7 cellular contexts compared by ENCODE assay signal in genomic region chr21:8229366-8230150, GRCh38.
DNase-seq lines count a peak whose midpoint lies in the region; ATAC-seq and TF ChIP-seq lines count a peak whose summit lies in the region.
"Not testable (repeated sequence)": the region's sequence is repeated elsewhere in the genome, so short reads cannot be mapped to it uniquely, and the experiment has no call there.

No MANE protein-coding gene starts in this region.

- not testable (repeated sequence) for H3K27me3 ChIP-seq in Panc1 (ENCODE audit: control insufficient read depth, insufficient read depth, low read length); body of pancreas; psoas muscle (ENCODE audit: insufficient read depth in 3 of 3, low read length in 2 of 3)

- intact Hi-C loops in Panc1 (cut with micrococcal nuclease; ENCODE audit: unreplicated experiment); body of pancreas (cut with DNase I); left colon (cut with DNase I, micrococcal nuclease); psoas muscle (cut with DNase I): not testable (repeated sequence)

- no CpG with 5 or more reads among the region's 5 CpGs for WGBS in body of pancreas, 2 donors
- no CpG with 5 or more reads among the region's 5 CpGs for WGBS in psoas muscle, 3 donors

- H3K9me3 ChIP-seq in HEK293 (ENCODE audit: control insufficient read depth, insufficient read depth, low read depth, low read length); Panc1 (ENCODE audit: control insufficient read depth, insufficient read depth, low read depth, low read length); body of pancreas; psoas muscle: not testable (repeated sequence)

- not testable (repeated sequence) for TF ChIP-seq CTCF in HEK293 (tag by site-specific recombination; IDR thresholded peaks at IDR 0.05); body of pancreas (IDR thresholded peaks at IDR 0.05); psoas muscle (IDR thresholded peaks at IDR 0.05)
- TF ChIP-seq CTCF in Panc1 (IDR thresholded peaks at IDR 0.05) = peak; percentile 23; the same call in 1 of the 2 replicates

- not testable (repeated sequence) for DNase-seq in Panc1 (ENCODE audit: low read depth, low spot score); body of pancreas; left colon; psoas muscle

- CTCF ChIA-PET in HEK293 (lab: Yijun Ruan, JAX); Panc1 (lab: Charles Lee): not testable (repeated sequence)

- H3K4me3 ChIP-seq in HEK293 (ENCODE audit: low read depth, low read length); Panc1 (ENCODE audit: low read depth in 2 of 2, low read length in 2 of 2); body of pancreas; psoas muscle: not testable (repeated sequence)

- POLR2A ChIA-PET in HEK293 (lab: Yijun Ruan, JAX); Panc1 (lab: Charles Lee): not testable (repeated sequence)

- not testable (repeated sequence) for H3K27ac ChIP-seq in HEK293 (ENCODE audit: extremely low read depth, low read depth, low read length); Panc1 (ENCODE audit: low read length); body of pancreas; psoas muscle

- in situ Hi-C loops in Panc1 (cut with HindIII; ENCODE audit: low pct_unique_long_range_greater_than_20kb, low sequenced_read_pairs) = not testable (repeated sequence)

- not testable (repeated sequence) for TF ChIP-seq POLR2A in body of pancreas (IDR thresholded peaks at IDR 0.05)

- BruUV-seq in Panc1 (replicated peaks; lab: Mats Ljungman, UMichigan) = not testable (repeated sequence)

- H3K36me3 ChIP-seq in HEK293 (ENCODE audit: control insufficient read depth in 2 of 2, insufficient read depth in 1 of 2, low read length in 2 of 2); Panc1 (ENCODE audit: control insufficient read depth, insufficient read depth, low read length); body of pancreas (replicated peaks in 1 of 2; ENCODE audit: insufficient read depth in 1 of 2, low read depth in 2 of 2); psoas muscle (ENCODE audit: insufficient read depth in 1 of 2, low read depth in 1 of 2): not testable (repeated sequence)

- not testable (repeated sequence) for H3K4me1 ChIP-seq in HEK293 (ENCODE audit: control insufficient read depth, insufficient read depth, low read length); Panc1 (ENCODE audit: control insufficient read depth, insufficient read depth, low read length); body of pancreas; psoas muscle

- peak; percentile 35 for ATAC-seq in GM18907 (IDR thresholded peaks at IDR 0.05; ENCODE audit: unreplicated experiment)
- peak; percentile 12 for ATAC-seq in HG03108 (IDR thresholded peaks at IDR 0.05; ENCODE audit: unreplicated experiment)
- 0 out of 2 replicates have a peak, but pooled peaks have one; percentile 20 for ATAC-seq in Panc1
- ATAC-seq in body of pancreas = peak; percentile 51
- ATAC-seq in left colon = peak; percentile 33
- ATAC-seq in psoas muscle = peak; percentile 44 to 55 (median 49)

TF ChIP-seq in HEK293, 187 proteins besides CTCF, POLR2A, EP300 and RAD21:
- TF ChIP-seq ZNF366 (tag by site-specific recombination; conservative IDR thresholded peaks at IDR 0.05) (0 out of 2 replicates have a peak, but pooled peaks have one; percentile 15), ZNF521 (tag by site-specific recombination; IDR thresholded peaks at IDR 0.05) (0 out of 2 replicates have a peak, but pooled peaks have one; percentile 72), ZNF777 (tag by site-specific recombination; IDR thresholded peaks at IDR 0.05; ENCODE audit: borderline replicate concordance) (0 out of 2 replicates have a peak, but pooled peaks have one; percentile 36), ZNF311 (tag by site-specific recombination; IDR thresholded peaks at IDR 0.05; ENCODE audit: borderline replicate concordance) (0 out of 2 replicates have a peak, but pooled peaks have one; percentile 67)
